1 cellular context compared by ENCODE assay signal in the genomic region with DNA sequence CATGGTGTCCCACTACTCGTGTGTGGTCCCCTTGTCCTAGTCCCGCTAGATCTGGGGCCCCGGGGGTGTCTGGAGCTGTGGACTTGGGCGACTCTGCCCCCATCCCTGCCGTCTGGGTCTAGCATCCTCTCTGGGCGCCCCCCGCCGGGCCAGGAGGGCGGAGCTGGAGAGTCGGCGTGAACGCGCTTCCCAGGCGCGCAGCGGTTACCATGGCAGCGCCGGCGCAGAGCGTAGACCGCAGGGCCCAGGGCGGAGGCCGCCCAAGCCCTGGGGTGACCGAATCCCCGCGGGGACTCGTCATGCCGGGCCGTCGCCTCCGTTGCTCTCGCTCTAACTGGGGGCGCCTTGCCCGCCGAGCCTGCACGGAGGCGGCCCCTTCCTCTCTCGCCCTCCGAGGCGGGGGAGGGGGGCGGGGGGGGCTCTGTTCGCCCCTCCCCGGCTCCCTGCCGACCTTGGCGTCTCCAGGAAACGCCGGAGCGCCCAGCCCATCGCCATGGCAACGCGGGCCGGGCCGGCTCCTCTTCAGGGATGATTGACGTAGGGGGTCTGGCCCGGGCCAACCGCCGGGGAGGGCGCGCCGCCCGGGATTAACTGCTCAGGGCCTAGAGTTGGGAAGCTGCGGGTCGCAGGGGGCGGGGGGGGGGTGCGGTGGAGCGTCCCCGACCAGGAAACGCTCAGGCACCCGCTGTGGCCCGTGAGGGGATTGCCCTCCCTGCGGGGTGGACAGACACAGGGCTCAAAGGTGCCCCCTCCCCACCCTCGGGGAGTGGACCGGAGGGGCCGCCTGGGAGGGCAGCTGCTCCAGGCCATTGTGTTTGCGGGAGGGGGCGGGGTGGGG.
TF ChIP-seq lines count a peak whose summit lies in the region.

No MANE protein-coding gene starts in this region.

TF ChIP-seq in K562, 482 proteins besides CTCF, POLR2A, EP300 and RAD21 (continued from another document and continues in another):
- TF ChIP-seq ZNF41 (CRISPR knock-in tag; conservative IDR thresholded peaks at IDR 0.05) (no peak), NR0B1 (IDR thresholded peaks at IDR 0.05; ENCODE audit: partially characterized antibody) (no peak), TAL1 (IDR thresholded peaks at IDR 0.05) (no peak), HNRNPK (IDR thresholded peaks at IDR 0.05; ENCODE audit: low read depth, low read length, poor library complexity, severe bottlenecking) (no peak), SMARCA4 (IDR thresholded peaks at IDR 0.05) (no peak), SIN3A (IDR thresholded peaks at IDR 0.05; ENCODE audit: borderline replicate concordance in 2 of 2, control insufficient read depth in 1 of 2, low read depth in 2 of 2, low read length in 2 of 2) (peak; percentile 42 to 56; a peak in 2 of 4 replicates), AFF1 (IDR thresholded peaks at IDR 0.05; ENCODE audit: low read depth in 1 of 2, partially characterized antibody in 2 of 2) (no peak), PCBP1 (IDR thresholded peaks at IDR 0.05; ENCODE audit: low read depth, low read length, poor library complexity, severe bottlenecking) (peak; percentile 84), RBM14 (IDR thresholded peaks at IDR 0.05; ENCODE audit: borderline replicate concordance, insufficient read depth, low read depth, low read length) (no peak), ZBTB11 (CRISPR knock-in tag; IDR thresholded peaks at IDR 0.05) (0 out of 6 replicates have a peak, but pooled peaks of 1 of the 3 experiments have one; percentile 42), MEIS2 (IDR thresholded peaks at IDR 0.05; ENCODE audit: partially characterized antibody) (peak; percentile 54), MTA3 (IDR thresholded peaks at IDR 0.05; ENCODE audit: borderline replicate concordance) (peak; percentile 42; the same call in 1 of the 2 replicates), EGR1 (conservative IDR thresholded peaks at IDR 0.05) (peak; percentile 68), ZBTB7A (IDR thresholded peaks at IDR 0.05; ENCODE audit: borderline replicate concordance, control insufficient read depth, low read depth, low read length) (peak; percentile 88), SRF (CRISPR knock-in tag; IDR thresholded peaks at IDR 0.05) (peak in 1 of 2 experiments; percentile 82; a peak in 1 of 4 replicates), NCOR1 (IDR thresholded peaks at IDR 0.05) (no peak), ZNF740 (CRISPR knock-in tag; IDR thresholded peaks at IDR 0.05) (peak; percentile 88), ZNF740 (tag; IDR thresholded peaks at IDR 0.05) (peak in 1 of 2 experiments; percentile 86; a peak in 2 of 4 replicates), PTBP1 (IDR thresholded peaks at IDR 0.05; ENCODE audit: low read depth, low read length) (no peak), POLR3G (IDR thresholded peaks at IDR 0.05; ENCODE audit: extremely low read depth, insufficient read length, insufficient replicate concordance) (no peak), TCF7 (IDR thresholded peaks at IDR 0.05; ENCODE audit: borderline replicate concordance) (no peak), FOXP4 (CRISPR knock-in tag; IDR thresholded peaks at IDR 0.05; ENCODE audit: borderline replicate concordance) (peak; percentile 53; the same call in 1 of the 2 replicates), PCBP2 (IDR thresholded peaks at IDR 0.05; ENCODE audit: low read depth, low read length, poor library complexity, severe bottlenecking) (no peak), MXI1 (IDR thresholded peaks at IDR 0.05; ENCODE audit: low read depth, low read length) (peak; percentile 90), L3MBTL2 (IDR thresholded peaks at IDR 0.05) (0 out of 2 replicates have a peak, but pooled peaks have one; percentile 17), ZSCAN29 (IDR thresholded peaks at IDR 0.05) (no peak), TAF9B (IDR thresholded peaks at IDR 0.05; ENCODE audit: partially characterized antibody) (no peak), CXXC5 (CRISPR knock-in tag; IDR thresholded peaks at IDR 0.05) (peak; percentile 83), ARID3B (CRISPR knock-in tag; IDR thresholded peaks at IDR 0.05; ENCODE audit: borderline replicate concordance) (no peak), HDGF (IDR thresholded peaks at IDR 0.05) (no peak), LEF1 (IDR thresholded peaks at IDR 0.05) (no peak), DIDO1 (tag; IDR thresholded peaks at IDR 0.05; ENCODE audit: low read depth) (no peak), CBFA2T3 (IDR thresholded peaks at IDR 0.05) (no peak), DMBX1 (CRISPR knock-in tag; IDR thresholded peaks at IDR 0.05; ENCODE audit: borderline replicate concordance) (no peak)
- TF ChIP-seq, protein P1, sequence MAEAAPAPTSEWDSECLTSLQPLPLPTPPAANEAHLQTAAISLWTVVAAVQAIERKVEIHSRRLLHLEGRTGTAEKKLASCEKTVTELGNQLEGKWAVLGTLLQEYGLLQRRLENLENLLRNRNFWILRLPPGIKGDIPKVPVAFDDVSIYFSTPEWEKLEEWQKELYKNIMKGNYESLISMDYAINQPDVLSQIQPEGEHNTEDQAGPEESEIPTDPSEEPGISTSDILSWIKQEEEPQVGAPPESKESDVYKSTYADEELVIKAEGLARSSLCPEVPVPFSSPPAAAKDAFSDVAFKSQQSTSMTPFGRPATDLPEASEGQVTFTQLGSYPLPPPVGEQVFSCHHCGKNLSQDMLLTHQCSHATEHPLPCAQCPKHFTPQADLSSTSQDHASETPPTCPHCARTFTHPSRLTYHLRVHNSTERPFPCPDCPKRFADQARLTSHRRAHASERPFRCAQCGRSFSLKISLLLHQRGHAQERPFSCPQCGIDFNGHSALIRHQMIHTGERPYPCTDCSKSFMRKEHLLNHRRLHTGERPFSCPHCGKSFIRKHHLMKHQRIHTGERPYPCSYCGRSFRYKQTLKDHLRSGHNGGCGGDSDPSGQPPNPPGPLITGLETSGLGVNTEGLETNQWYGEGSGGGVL (CRISPR knock-in tag; IDR thresholded peaks at IDR 0.05) = no peak
- TF ChIP-seq, protein P2, sequence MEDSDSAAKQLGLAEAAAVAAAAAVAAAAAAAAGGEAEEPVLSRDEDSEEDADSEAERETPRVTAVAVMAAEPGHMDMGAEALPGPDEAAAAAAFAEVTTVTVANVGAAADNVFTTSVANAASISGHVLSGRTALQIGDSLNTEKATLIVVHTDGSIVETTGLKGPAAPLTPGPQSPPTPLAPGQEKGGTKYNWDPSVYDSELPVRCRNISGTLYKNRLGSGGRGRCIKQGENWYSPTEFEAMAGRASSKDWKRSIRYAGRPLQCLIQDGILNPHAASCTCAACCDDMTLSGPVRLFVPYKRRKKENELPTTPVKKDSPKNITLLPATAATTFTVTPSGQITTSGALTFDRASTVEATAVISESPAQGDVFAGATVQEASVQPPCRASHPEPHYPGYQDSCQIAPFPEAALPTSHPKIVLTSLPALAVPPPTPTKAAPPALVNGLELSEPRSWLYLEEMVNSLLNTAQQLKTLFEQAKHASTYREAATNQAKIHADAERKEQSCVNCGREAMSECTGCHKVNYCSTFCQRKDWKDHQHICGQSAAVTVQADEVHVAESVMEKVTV (CRISPR knock-in tag; IDR thresholded peaks at IDR 0.05) = no peak
- TF ChIP-seq, protein P3, sequence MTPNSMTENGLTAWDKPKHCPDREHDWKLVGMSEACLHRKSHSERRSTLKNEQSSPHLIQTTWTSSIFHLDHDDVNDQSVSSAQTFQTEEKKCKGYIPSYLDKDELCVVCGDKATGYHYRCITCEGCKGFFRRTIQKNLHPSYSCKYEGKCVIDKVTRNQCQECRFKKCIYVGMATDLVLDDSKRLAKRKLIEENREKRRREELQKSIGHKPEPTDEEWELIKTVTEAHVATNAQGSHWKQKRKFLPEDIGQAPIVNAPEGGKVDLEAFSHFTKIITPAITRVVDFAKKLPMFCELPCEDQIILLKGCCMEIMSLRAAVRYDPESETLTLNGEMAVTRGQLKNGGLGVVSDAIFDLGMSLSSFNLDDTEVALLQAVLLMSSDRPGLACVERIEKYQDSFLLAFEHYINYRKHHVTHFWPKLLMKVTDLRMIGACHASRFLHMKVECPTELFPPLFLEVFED (CRISPR knock-in tag; conservative IDR thresholded peaks at IDR 0.05) = no peak
